ENCODE assay signal across 16 cellular contexts in genomic region chr11:3225826-3226750, GRCh38.
DNase-seq lines count a peak whose midpoint lies in the region; ATAC-seq and TF ChIP-seq lines count a peak whose summit lies in the region.
"Had no signal": no experiment of that assay in that cellular context is flagged by ENCODE, and none has a peak within 500 bp of the region (broad histone marks: within the 10 kb centered on the region; RNA-seq: fewer than 3 reads in every experiment).

No MANE protein-coding gene starts in this region.

- peak overlapping the region; percentile 42 for H3K9ac ChIP-seq in NT2/D1 (ENCODE audit: insufficient read length, low read depth)

- H3K4me1 ChIP-seq in NT2/D1 (ENCODE audit: insufficient read depth, insufficient read length), result peaks cover 21% of the 10 kb centered on the region
- H3K4me1 ChIP-seq: HAP-1 had no signal

- H3K36me3 ChIP-seq in NT2/D1 (ENCODE audit: insufficient read depth, insufficient read length, low read length), result no peaks in the 10 kb centered on the region
- H3K36me3 ChIP-seq: HAP-1, tibial nerve had no signal

- DNase-seq in AML-193 (lab: John Stamatoyannopoulos, UW) (peak; percentile 0 to 4), GM10266 (ENCODE audit: extremely low spot score) (peak; percentile 18), NT2/D1 (ENCODE audit: low read depth, low spot score) (no peak), kidney tubule cell (ENCODE audit: low spot score) (peak; percentile 56), NCI-H1092 treated with DMSO at 0.1 percent for 48 hours (lab: John Stamatoyannopoulos, UW) (no peak), HCEC 1CT (no peak)
- DNase-seq: activated CD4-positive, alpha-beta memory T cell treated with anti-CD3 and anti-CD28 coated beads for 36 hours; activated T-cell treated with anti-CD3 and anti-CD28 coated beads, Interleukin-2, amount 50 U/mL, for 24 hours; Calu3; naive thymus-derived CD4-positive, alpha-beta T cell; NCI-H1048; NCI-H2029 treated with DMSO at 0.1 percent for 48 hours had no signal

- no peaks in the 10 kb centered on the region for H3K9me3 ChIP-seq in NT2/D1 (ENCODE audit: insufficient read depth, low read length)
- H3K9me3 ChIP-seq: HAP-1, tibial nerve had no signal

- H3K4me3 ChIP-seq in NT2/D1 (ENCODE audit: insufficient read length, low read depth), result no peak overlapping the region
- H3K4me3 ChIP-seq: HAP-1, tibial nerve had no signal

- no peak for TF ChIP-seq CTCF in GM10266 (IDR thresholded peaks at IDR 0.05; ENCODE audit: control insufficient read depth, insufficient read depth, low read depth, missing control alignments)

- peaks cover 3% of the 10 kb centered on the region for H3K27me3 ChIP-seq in NT2/D1 (ENCODE audit: insufficient read depth, insufficient read length)

- ATAC-seq in HG03097 (IDR thresholded peaks at IDR 0.05; ENCODE audit: low FRiP score, unreplicated experiment), result no peak
- ATAC-seq in HG03469 (IDR thresholded peaks at IDR 0.05; ENCODE audit: unreplicated experiment), result no peak
- ATAC-seq: naive thymus-derived CD4-positive, alpha-beta T cell had no signal

Comparison
In these comparisons a context has a peak if more than half of its experiments do, and no peak if none do; other contexts are left out.
1. DNase-seq: peak in AML-193 (2 of 2), GM10266 (single experiment) and kidney tubule cell (single experiment); none in NT2/D1 (single experiment), NCI-H1092 treated with DMSO at 0.1 percent for 48 hours (single experiment) and HCEC 1CT (single experiment).